In genomic region chr2:174395284-174395968, GRCh38 we compare ENCODE assay signal across 8 cellular contexts. TPM values are rescaled to one million over a fixed set of nuclear protein-coding genes. Genes with fewer than 3 reads are reported as not detected.
DNase-seq lines count a peak whose midpoint lies in the region; ATAC-seq and TF ChIP-seq lines count a peak whose summit lies in the region.

TSS of gene SCRN3 (plus strand) at chr2:174395730. CDS start at chr2:174398284, 2,554 bp downstream.

- H3K4me1 ChIP-seq in right cardiac atrium (ENCODE audit: control insufficient read depth, insufficient read depth, low read length) (peaks cover 1% of the 10 kb centered on the region), uterus (peaks cover 0 to 14% of the 10 kb centered on the region in 2 donors)

- in situ Hi-C loops in GM13977 (cut with MboI; ENCODE audit: low pct_unique_long_range_greater_than_20kb, low sequenced_read_pairs, unreplicated experiment): no loop called here

- DNase-seq in GM13977 (ENCODE audit: low spot score): peak; percentile 90
- DNase-seq in NCI-H146 treated with DMSO at 0.1 percent for 48 hours (lab: John Stamatoyannopoulos, UW; ENCODE audit: unreplicated experiment): peak; percentile 88
- DNase-seq in anterior cingulate cortex (lab: John Stamatoyannopoulos, UW): peak; percentile 16 to 91 (median 76)
- DNase-seq in right cardiac atrium: peak; percentile 69 to 85 (median 83)
- peak; percentile 27 for DNase-seq in pulmonary artery endothelial cell (ENCODE audit: low read depth, low spot score)
- peak; percentile 51 to 55 for DNase-seq in uterus

- intact Hi-C loops in T-helper 2 cell treated with Interferon-gamma antibody and Interleukin-4, amounts not matched to agents 100 ng/mL and 5 ng/mL, for 36 hours (cut with micrococcal nuclease): loop anchor here (2.0 to 10.0 kb wide), 5 partner anchors 43 to 433 kb away; partner anchors contain the start of genes GPR155 and OLA1
- intact Hi-C loops in right cardiac atrium (cut with DNase I): no loop called here
- intact Hi-C loops in uterus (cut with DNase I; ENCODE audit: low total_unique reads): no loop called here

- H3K4me3 ChIP-seq in right cardiac atrium (ENCODE audit: low read length) (peak within 1 kb of the TSS; percentile 99), uterus (peak within 1 kb of the TSS; percentile 54 to 79)

- peak in 1 of 2 donors; percentile 15 for TF ChIP-seq POLR2A in uterus (IDR thresholded peaks at IDR 0.05)

- H3K27ac ChIP-seq in right cardiac atrium (ENCODE audit: low read length) (peak within 1 kb of the TSS; percentile 88), uterus (peak within 1 kb of the TSS; percentile 69 to 81)

- no peaks in the 10 kb centered on the region for H3K9me3 ChIP-seq in right cardiac atrium (ENCODE audit: control insufficient read depth, low read length)
- H3K9me3 ChIP-seq in uterus: no peaks in the 10 kb centered on the region

- ATAC-seq in HG02852 (IDR thresholded peaks at IDR 0.05; ENCODE audit: unreplicated experiment) (peak; percentile 98), right cardiac atrium (peak; percentile 95 to 96)

- no peaks in the 10 kb centered on the region for H3K36me3 ChIP-seq in uterus

- under 1% methylated on average over 35 of the region's 35 CpGs for WGBS in right cardiac atrium

- TF ChIP-seq CTCF in GM13977 (IDR thresholded peaks at IDR 0.05; ENCODE audit: extremely low read depth, insufficient read depth, missing control alignments): no peak
- no peak for TF ChIP-seq CTCF in uterus (IDR thresholded peaks at IDR 0.05)

- no peaks in the 10 kb centered on the region for H3K27me3 ChIP-seq in right cardiac atrium (ENCODE audit: control insufficient read depth, insufficient read depth)
- no peaks in the 10 kb centered on the region for H3K27me3 ChIP-seq in uterus

RNA-seq across cellular contexts. Expression of gene SCRN3, which starts in this region (rescaled TPM):
- 14.1 and 18.9 TPM in 2 replicates for total RNA-seq in T-helper 2 cell treated with Interferon-gamma antibody and Interleukin-4, amounts not matched to agents 100 ng/mL and 5 ng/mL, for 36 hours
- total RNA-seq in right cardiac atrium (10 to 100 TPM; 30.5 to 35.6 (median 34.7) TPM), pulmonary artery endothelial cell (19.7 and 30.6 TPM in 2 replicates), uterus (10 to 100 TPM in 3 of 4 donors, 1 to 10 TPM in 1; 2.6 to 46.8 (median 16.2) TPM)
- polyA plus RNA-seq in right cardiac atrium: 16.8 TPM

Comparison
In these comparisons a context has a peak if more than half of its experiments do, and no peak if none do; other contexts are left out.
1. Peak in every context shown above with its lines: DNase-seq, ATAC-seq, H3K4me3 ChIP-seq and H3K27ac ChIP-seq.
2. DNase-seq: peak in every context shown above with its lines; median percentile 90 in GM13977; 88 in NCI-H146 treated with DMSO at 0.1 percent for 48 hours; 83 in right cardiac atrium; 76 in anterior cingulate cortex; 53 in uterus; 27 in pulmonary artery endothelial cell.